In genomic region chr4:92843784-92844183, GRCh38 we compare ENCODE assay signal across 22 cellular contexts.
"Had no signal": no experiment of that assay in that cellular context is flagged by ENCODE, and none has a peak within 500 bp of the region (broad histone marks: within the 10 kb centered on the region; RNA-seq: fewer than 3 reads in every experiment).

No MANE protein-coding gene starts in this region.

- H3K4me1 ChIP-seq: esophagus muscularis mucosa, foreskin keratinocyte, gastroesophageal sphincter, heart left ventricle, left lung, lower lobe of right lung had no signal

- H3K79me2 ChIP-seq: hepatocyte had no signal

- H3K27ac Mint-ChIP-seq: immature natural killer cell, mesothelial cell of epicardium had no signal

- H3K4me3 ChIP-seq: coronary artery, dorsolateral prefrontal cortex, esophagus muscularis mucosa, gastroesophageal sphincter, heart left ventricle, hepatocyte, left lung, lower lobe of right lung, mucosa of descending colon had no signal

- ATAC-seq: foreskin keratinocyte, gastroesophageal sphincter, heart left ventricle, left cardiac atrium, left lung, left ventricle myocardium superior, lower lobe of right lung, mucosa of descending colon had no signal

- H3K27ac ChIP-seq: coronary artery, dorsolateral prefrontal cortex, esophagus muscularis mucosa, foreskin keratinocyte, gastroesophageal sphincter, heart left ventricle, hepatocyte, left lung, lower lobe of right lung had no signal

- H3K36me3 ChIP-seq: esophagus muscularis mucosa, gastroesophageal sphincter, heart left ventricle, left lung, lower lobe of right lung had no signal

- H3K4me1 Mint-ChIP-seq: immature natural killer cell, mesothelial cell of epicardium had no signal

- H2AFZ ChIP-seq: hepatocyte had no signal

- DNase-seq: dermis blood vessel endothelial cell; dorsolateral prefrontal cortex; effector CD4-positive, alpha-beta T cell; effector memory CD4-positive, alpha-beta T cell; foreskin keratinocyte; heart left ventricle; hypothalamus; immature natural killer cell; islet precursor cell; left cardiac atrium; left lung; left ventricle myocardium superior; lower lobe of right lung; mesenchymal stem cell; mucosa of descending colon had no signal

- FAIRE-seq: endothelial cell of umbilical vein, frontal cortex had no signal

- H3K4me2 ChIP-seq: hepatocyte had no signal

- H3K4me3 Mint-ChIP-seq: immature natural killer cell, mesothelial cell of epicardium had no signal

- H3K36me3 Mint-ChIP-seq: mesothelial cell of epicardium had no signal

- H3K27me3 ChIP-seq: dorsolateral prefrontal cortex, esophagus muscularis mucosa, foreskin keratinocyte, gastroesophageal sphincter, heart left ventricle, hepatocyte, left lung had no signal

- H3K9me3 ChIP-seq: esophagus muscularis mucosa, gastroesophageal sphincter, heart left ventricle, left lung, lower lobe of right lung, mucosa of descending colon had no signal
